In the genomic region with DNA sequence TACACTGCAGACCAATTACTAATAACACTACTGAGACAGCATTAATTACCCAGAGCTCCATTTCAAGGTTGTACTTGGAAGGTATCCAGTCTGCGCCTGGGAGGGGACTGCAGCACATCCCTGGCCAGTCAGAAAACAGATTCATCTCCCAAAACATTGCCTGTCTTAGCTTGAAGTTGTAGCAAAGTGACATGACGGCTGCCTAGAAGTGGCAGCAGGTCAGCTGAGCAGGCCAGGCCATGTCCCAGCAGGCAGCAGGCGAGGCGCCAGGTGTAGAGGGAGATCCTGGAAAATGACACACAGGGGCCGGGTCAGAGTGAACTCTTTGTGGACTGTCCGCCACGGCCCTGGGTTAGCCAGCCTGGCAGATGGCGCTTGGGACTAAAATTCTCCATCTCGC, we compare ENCODE assay signal across 9 cellular contexts. TPM values are rescaled to one million over a fixed set of nuclear protein-coding genes. Genes with fewer than 3 reads are reported as not detected.
DNase-seq lines count a peak whose midpoint lies in the region; ATAC-seq and TF ChIP-seq lines count a peak whose summit lies in the region.
"Had no signal": no experiment of that assay in that cellular context is flagged by ENCODE, and none has a peak within 500 bp of the region (broad histone marks: within the 10 kb centered on the region; RNA-seq: fewer than 3 reads in every experiment).

No MANE protein-coding gene starts in this region.

- H2AFZ ChIP-seq in neural progenitor cell (replicated peaks), result no peak overlapping the region

- peaks cover 25% of the 10 kb centered on the region for H4K20me1 ChIP-seq in neural progenitor cell (ENCODE audit: low read depth)

- H3K9me3 ChIP-seq in neural progenitor cell (ENCODE audit: low read depth), result no peaks in the 10 kb centered on the region
- H3K9me3 ChIP-seq: MG63 had no signal

- peaks cover 16% of the 10 kb centered on the region for H3K27me3 ChIP-seq in neural progenitor cell
- H3K27me3 ChIP-seq: MG63 had no signal

- no peak overlapping the region for H3K4me2 ChIP-seq in neural progenitor cell

- H3F3A ChIP-seq in neural progenitor cell (ENCODE audit: low read depth), result peaks cover 41% of the 10 kb centered on the region

- peaks cover 15% of the 10 kb centered on the region for H3K4me1 Mint-ChIP-seq in chondrocyte (ENCODE audit: low read depth)
- peaks cover 15% of the 10 kb centered on the region for H3K4me1 Mint-ChIP-seq in neural progenitor cell

- H3K36me3 Mint-ChIP-seq in chondrocyte (ENCODE audit: low read depth) (peaks cover 3% of the 10 kb centered on the region), neural progenitor cell (peaks cover 4% of the 10 kb centered on the region)

- peaks cover 15% of the 10 kb centered on the region for H3K4me1 ChIP-seq in neural progenitor cell

- no peak overlapping the region for H3K27ac ChIP-seq in neural progenitor cell

- no peaks in the 10 kb centered on the region for H3K27me3 Mint-ChIP-seq in chondrocyte (ENCODE audit: low read depth)
- peaks cover 4% of the 10 kb centered on the region for H3K27me3 Mint-ChIP-seq in neural progenitor cell (ENCODE audit: insufficient read depth, low read depth)

- peak overlapping the region; percentile 71 for H3K4me3 Mint-ChIP-seq in chondrocyte (ENCODE audit: unreplicated experiment)
- H3K4me3 Mint-ChIP-seq in neural progenitor cell, result peak overlapping the region; percentile 83

- peaks cover 4% of the 10 kb centered on the region for H3K36me3 ChIP-seq in neural progenitor cell

- no peak for ATAC-seq in GM21576 (IDR thresholded peaks at IDR 0.05; ENCODE audit: unreplicated experiment)
- ATAC-seq in HG02970 (IDR thresholded peaks at IDR 0.05; ENCODE audit: low FRiP score, unreplicated experiment), result no peak

- no peaks in the 10 kb centered on the region for H3K9me3 Mint-ChIP-seq in chondrocyte (ENCODE audit: low read depth)
- no peaks in the 10 kb centered on the region for H3K9me3 Mint-ChIP-seq in neural progenitor cell

- DNase-seq in DMS 273 treated with DMSO at 0.1 percent for 48 hours (lab: John Stamatoyannopoulos, UW) (peak; percentile 64), NCI-H2196 (lab: John Stamatoyannopoulos, UW; ENCODE audit: unreplicated experiment) (peak; percentile 70), chondrocyte (ENCODE audit: low spot score) (no peak), neural progenitor cell (ENCODE audit: low spot score) (no peak), middle frontal gyrus (ENCODE audit: extremely low spot score, low spot score) (no peak)
- DNase-seq: MG63, RPMI8226 had no signal

- H3K27ac Mint-ChIP-seq in chondrocyte (ENCODE audit: unreplicated experiment), result no peak overlapping the region
- no peak overlapping the region for H3K27ac Mint-ChIP-seq in neural progenitor cell

- H3K4me3 ChIP-seq in neural progenitor cell, result no peak overlapping the region

- H3K79me2 ChIP-seq in neural progenitor cell (ENCODE audit: low read depth), result no peaks in the 10 kb centered on the region

- TF ChIP-seq CTCF in chondrocyte (IDR thresholded peaks at IDR 0.05) (no peak), neural progenitor cell (IDR thresholded peaks at IDR 0.05) (no peak)

- H3K9ac ChIP-seq in neural progenitor cell, result no peak overlapping the region

RNA-seq across cellular contexts. Expression of gene MAP6D1, which starts 1.1 kb away (rescaled TPM):
- 3.9 to 8.3 TPM (median 7.9 TPM) in 3 replicates for total RNA-seq in chondrocyte
- total RNA-seq in neural progenitor cell (ENCODE audit: low replicate concordance), result 3.5 and 12.4 TPM in 2 replicates

RNA-seq across cellular contexts. Expression of gene PARL, which starts 58.2 kb away (rescaled TPM):
- total RNA-seq in chondrocyte, result 39.2 to 45.4 TPM (median 44.7 TPM) in 3 replicates
- 50.7 and 70.5 TPM in 2 replicates for total RNA-seq in neural progenitor cell (ENCODE audit: low replicate concordance)

Comparison
In these comparisons a context has a peak if more than half of its experiments do, and no peak if none do; other contexts are left out.
1. DNase-seq: peak in DMS 273 treated with DMSO at 0.1 percent for 48 hours (single experiment) and NCI-H2196 (single experiment); none in chondrocyte (single experiment), neural progenitor cell (single experiment) and middle frontal gyrus (single experiment).